ENCODE assay signal across 8 cellular contexts in the genomic region with DNA sequence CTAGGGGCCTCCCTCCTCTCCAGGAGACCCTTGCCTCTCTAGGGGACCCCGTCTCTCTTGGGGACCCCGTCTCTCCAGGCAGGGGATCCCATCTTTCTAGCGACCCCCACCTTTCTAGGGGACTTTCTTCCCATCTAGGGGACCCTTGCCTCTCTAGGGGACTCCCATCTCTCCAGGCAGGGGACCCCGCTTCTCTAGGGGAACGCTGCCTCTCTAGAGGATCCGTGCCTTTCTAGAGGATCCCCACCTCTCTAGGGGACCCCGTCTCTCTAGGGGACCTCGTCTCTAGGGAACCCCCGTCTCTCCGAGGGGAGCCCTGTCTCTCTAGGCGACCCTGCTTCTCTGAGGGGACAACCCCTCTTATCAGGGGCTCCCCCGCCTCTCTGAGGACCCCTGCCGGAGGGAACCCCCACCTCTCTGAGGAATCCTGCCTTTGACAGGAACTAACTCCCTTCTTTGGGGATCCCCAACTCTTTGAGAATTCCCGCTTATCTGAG. TPM values are rescaled to one million over a fixed set of nuclear protein-coding genes. Genes with fewer than 3 reads are reported as not detected.
A peak's percentile ranks its signal among the peaks of the same experiment; 100 is the strongest.
DNase-seq lines count a peak whose midpoint lies in the region; ATAC-seq and TF ChIP-seq lines count a peak whose summit lies in the region.

No MANE protein-coding gene starts in this region.

- no peaks in the 10 kb centered on the region for H3K27me3 ChIP-seq in DND-41 (ENCODE audit: insufficient read depth, low read length, poor library complexity)
- no peaks in the 10 kb centered on the region for H3K27me3 ChIP-seq in Peyer's patch
- no peaks in the 10 kb centered on the region for H3K27me3 ChIP-seq in effector memory CD4-positive, alpha-beta T cell (replicated peaks; ENCODE audit: control insufficient read depth, insufficient read depth, low read length, poor library complexity, severe bottlenecking)
- no peaks in the 10 kb centered on the region for H3K27me3 ChIP-seq in osteoblast (ENCODE audit: insufficient read depth, low read length)

- TF ChIP-seq CTCF in DND-41 (IDR thresholded peaks at IDR 0.05; ENCODE audit: borderline replicate concordance, extremely low read depth, low read length, poor library complexity, severe bottlenecking): peak; percentile 42
- no peak for TF ChIP-seq CTCF in Peyer's patch (IDR thresholded peaks at IDR 0.05)
- peak; percentile 23 for TF ChIP-seq CTCF in osteoblast (IDR thresholded peaks at IDR 0.05; ENCODE audit: extremely low read depth, low read depth, low read length)

- H2AFZ ChIP-seq in DND-41 (ENCODE audit: low read depth, low read length) (peak overlapping the region; percentile 78), osteoblast (ENCODE audit: low read length) (peak overlapping the region; percentile 74)

- H3K4me3 ChIP-seq in DND-41 (ENCODE audit: low read depth in 1 of 2, low read length in 2 of 2) (peak overlapping the region; percentile 68 to 73), Peyer's patch (peak overlapping the region; percentile 78 to 89 (median 88)), osteoblast (ENCODE audit: insufficient read depth, low read length) (peak overlapping the region; percentile 89)
- peak overlapping the region; percentile 87 for H3K4me3 ChIP-seq in effector memory CD4-positive, alpha-beta T cell (ENCODE audit: insufficient read depth, low read depth, low read length, poor library complexity, severe bottlenecking)

- H3K4me1 ChIP-seq in DND-41 (ENCODE audit: insufficient read depth, low read length): peaks cover 55% of the 10 kb centered on the region
- peaks cover 0 to 51% (median 12%) of the 10 kb centered on the region in 4 donors for H3K4me1 ChIP-seq in Peyer's patch
- peaks cover 40% of the 10 kb centered on the region for H3K4me1 ChIP-seq in effector memory CD4-positive, alpha-beta T cell (ENCODE audit: control insufficient read depth, insufficient read depth, low read length, poor library complexity, severe bottlenecking)
- peaks cover 30% of the 10 kb centered on the region for H3K4me1 ChIP-seq in osteoblast (ENCODE audit: insufficient read depth, low read length)

- H3K4me2 ChIP-seq in DND-41 (ENCODE audit: insufficient read depth, low read length) (peak overlapping the region; percentile 89), osteoblast (ENCODE audit: insufficient read depth, low read length) (peak overlapping the region; percentile 96)

- DNase-seq in DND-41: no peak
- no peak for DNase-seq in Peyer's patch
- DNase-seq in effector memory CD4-positive, alpha-beta T cell: peak in 1 of 3 donors; percentile 32
- DNase-seq in osteoblast (ENCODE audit: insufficient read length, low spot score, missing footprints): no peak
- DNase-seq in H4 (ENCODE audit: low spot score): no peak
- no peak for DNase-seq in COLO668 (lab: John Stamatoyannopoulos, UW; ENCODE audit: unreplicated experiment)
- DNase-seq in mucosa of gallbladder (ENCODE audit: low spot score): no peak

- H3K9me3 ChIP-seq in DND-41 (ENCODE audit: insufficient read depth, low read length, severe bottlenecking) (no peaks in the 10 kb centered on the region), Peyer's patch (no peaks in the 10 kb centered on the region), osteoblast (ENCODE audit: low read depth, low read length) (no peaks in the 10 kb centered on the region)
- no peaks in the 10 kb centered on the region for H3K9me3 ChIP-seq in effector memory CD4-positive, alpha-beta T cell (ENCODE audit: control insufficient read depth, low read length)

- H3K27ac ChIP-seq in DND-41 (ENCODE audit: low read length): peak overlapping the region; percentile 81
- peak overlapping the region; percentile 86 to 95 (median 89) for H3K27ac ChIP-seq in Peyer's patch
- H3K27ac ChIP-seq in effector memory CD4-positive, alpha-beta T cell (ENCODE audit: insufficient read depth, low read length, poor library complexity, severe bottlenecking): peak overlapping the region; percentile 81
- peak overlapping the region; percentile 78 for H3K27ac ChIP-seq in osteoblast (ENCODE audit: low read depth, low read length)

- peak overlapping the region; percentile 79 for H3K9ac ChIP-seq in DND-41 (ENCODE audit: low read depth, low read length)

- H3K79me2 ChIP-seq in DND-41 (ENCODE audit: insufficient read depth, low read length) (peaks cover 60% of the 10 kb centered on the region), osteoblast (ENCODE audit: insufficient read depth, low read length) (peaks cover 51% of the 10 kb centered on the region)

- TF ChIP-seq POLR2A in Peyer's patch (IDR thresholded peaks at IDR 0.05): no peak

- H4K20me1 ChIP-seq in DND-41 (ENCODE audit: insufficient read depth, low read length) (peaks cover 31% of the 10 kb centered on the region), osteoblast (ENCODE audit: insufficient read depth, low read length) (no peaks in the 10 kb centered on the region)

- ATAC-seq in DND-41 (ENCODE audit: insufficient read depth, low read depth) (no peak), HG02623 (IDR thresholded peaks at IDR 0.05; ENCODE audit: unreplicated experiment) (no peak)

- peaks cover 4% of the 10 kb centered on the region; the same call in 1 of the 2 replicates for H3K36me3 ChIP-seq in DND-41 (ENCODE audit: insufficient read depth, low read length)
- no peaks in the 10 kb centered on the region for H3K36me3 ChIP-seq in Peyer's patch
- peaks cover 3% of the 10 kb centered on the region for H3K36me3 ChIP-seq in effector memory CD4-positive, alpha-beta T cell (ENCODE audit: control insufficient read depth, insufficient read depth, low read length)
- H3K36me3 ChIP-seq in osteoblast (ENCODE audit: insufficient read depth, low read length): no peaks in the 10 kb centered on the region

RNA-seq across cellular contexts. Expression of a gene that starts 19.1 kb away (rescaled TPM):
- 10 to 100 TPM; 67.8 to 99.9 (median 79.8) TPM for total RNA-seq in Peyer's patch
- total RNA-seq in osteoblast: 48.6 and 48.9 TPM in 2 replicates
- 10.9 and 30.5 TPM in 2 replicates for total RNA-seq in H4 (2014; rRNA removed; shearing (Covaris generic))
- total RNA-seq in mucosa of gallbladder: 110 TPM

Comparison
In these comparisons a context has a peak if more than half of its experiments do, and no peak if none do; other contexts are left out.
1. CTCF ChIP-seq: peak in DND-41 (single experiment) and osteoblast (single experiment); none in Peyer's patch (0 of 6).
2. Peak in every context shown above with its lines, with median percentiles within 50 percentile points of each other: H3K27ac ChIP-seq and H3K4me3 ChIP-seq.